In the genomic region with DNA sequence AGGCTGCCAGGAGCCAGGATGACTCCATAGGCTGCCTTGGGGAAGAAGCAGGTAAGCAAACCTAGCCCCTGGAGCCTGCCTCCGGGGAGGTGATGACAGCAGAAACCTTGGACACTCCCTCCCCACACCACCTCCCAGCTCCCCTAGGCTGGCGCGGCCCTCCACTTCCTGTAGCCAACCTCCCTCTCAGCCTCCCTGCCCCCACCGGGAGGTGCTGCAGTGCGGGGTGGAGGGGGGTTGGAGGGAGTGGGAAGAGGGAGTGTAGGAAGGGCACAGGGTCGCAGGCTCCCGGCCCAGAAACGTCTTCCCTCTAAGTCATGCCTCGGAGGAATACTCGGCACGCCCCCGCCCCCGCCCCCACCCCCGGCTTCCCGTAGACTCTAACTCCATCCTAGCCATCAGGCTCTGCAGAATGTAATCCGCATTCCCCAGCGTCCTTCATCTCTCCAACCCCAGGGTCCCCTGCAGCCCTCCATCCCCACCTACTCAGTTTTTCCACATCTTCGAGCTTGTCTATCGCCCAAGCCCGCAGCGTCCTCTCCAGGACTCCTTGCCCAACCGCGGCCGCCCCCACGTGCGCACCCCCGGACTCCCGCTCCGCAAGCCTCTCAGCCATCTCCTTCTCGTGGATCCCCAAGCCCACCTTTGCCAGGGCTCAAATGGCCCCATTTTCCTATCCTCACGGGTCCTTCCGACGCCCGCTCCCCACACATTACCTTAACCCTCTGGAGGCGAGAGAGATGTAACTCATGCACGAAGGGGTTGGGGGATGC, we compare ENCODE assay signal across 1 cellular context.
TF ChIP-seq lines count a peak whose summit lies in the region.

No MANE protein-coding gene starts in this region.

TF ChIP-seq in GM12878, 131 proteins besides CTCF, POLR2A, EP300 and RAD21:
- TF ChIP-seq RFX5 (IDR thresholded peaks at IDR 0.05; ENCODE audit: low read depth, low read length) (no peak), STAT3 (IDR thresholded peaks at IDR 0.05; ENCODE audit: low read depth, low read length) (no peak), RCOR1 (conservative IDR thresholded peaks at IDR 0.05; ENCODE audit: low read depth, low read length) (no peak), RBBP5 (conservative IDR thresholded peaks at IDR 0.05) (no peak), BCL11A (IDR thresholded peaks at IDR 0.05; ENCODE audit: low read depth, low read length) (no peak), NFYA (IDR thresholded peaks at IDR 0.05; ENCODE audit: borderline replicate concordance, low read depth, low read length) (no peak), NR2C1 (IDR thresholded peaks at IDR 0.05) (no peak), RAD51 (IDR thresholded peaks at IDR 0.05) (no peak), POLR2AphosphoS2 (IDR thresholded peaks at IDR 0.05; ENCODE audit: low read depth, low read length) (no peak), MYB (IDR thresholded peaks at IDR 0.05; ENCODE audit: borderline replicate concordance, low read depth, low read length) (no peak), YY1 (IDR thresholded peaks at IDR 0.05; ENCODE audit: low read depth, low read length) (no peak), KDM1A (IDR thresholded peaks at IDR 0.05; ENCODE audit: borderline replicate concordance) (no peak), WRNIP1 (IDR thresholded peaks at IDR 0.05; ENCODE audit: borderline replicate concordance, low read depth, low read length) (no peak), PAX5 (IDR thresholded peaks at IDR 0.05; ENCODE audit: borderline replicate concordance, low read depth, low read length) (no peak), POLR2AphosphoS5 (IDR thresholded peaks at IDR 0.05; ENCODE audit: low read length) (no peak), SPI1 (IDR thresholded peaks at IDR 0.05; ENCODE audit: borderline replicate concordance, insufficient read depth, low read depth, low read length) (peak; percentile 25; the same call in 1 of the 2 replicates), SUZ12 (IDR thresholded peaks at IDR 0.05; ENCODE audit: unreplicated experiment) (no peak), TCF12 (IDR thresholded peaks at IDR 0.05; ENCODE audit: low read depth, low read length) (no peak), GABPA (IDR thresholded peaks at IDR 0.05; ENCODE audit: low read depth) (no peak), SMC3 (IDR thresholded peaks at IDR 0.05; ENCODE audit: borderline replicate concordance, low read length) (no peak), YBX1 (IDR thresholded peaks at IDR 0.05) (no peak), ESRRA (IDR thresholded peaks at IDR 0.05; ENCODE audit: low read length) (no peak), MTA2 (IDR thresholded peaks at IDR 0.05; ENCODE audit: low read depth) (no peak), IKZF2 (IDR thresholded peaks at IDR 0.05) (peak in 1 of 2 experiments; percentile 25; a peak in 1 of 4 replicates), CHD2 (IDR thresholded peaks at IDR 0.05; ENCODE audit: borderline replicate concordance, low read depth, low read length) (peak; percentile 51; the same call in 1 of the 2 replicates), NFXL1 (IDR thresholded peaks at IDR 0.05; ENCODE audit: borderline replicate concordance) (no peak), SREBF1 (IDR thresholded peaks at IDR 0.05; ENCODE audit: low read length) (no peak), MEF2B (IDR thresholded peaks at IDR 0.05; ENCODE audit: partially characterized antibody, poor library complexity, severe bottlenecking) (no peak), EGR1 (IDR thresholded peaks at IDR 0.05; ENCODE audit: borderline replicate concordance in 1 of 2, low read depth in 2 of 2, low read length in 2 of 2) (no peak), MEF2A (IDR thresholded peaks at IDR 0.05; ENCODE audit: insufficient read depth, low read depth, low read length) (no peak), ZNF274 (IDR thresholded peaks at IDR 0.05; ENCODE audit: insufficient read depth, insufficient read length) (no peak), NR2F1 (conservative IDR thresholded peaks at IDR 0.05) (0 out of 2 replicates have a peak, but pooled peaks have one; percentile 6), MYC (IDR thresholded peaks at IDR 0.05; ENCODE audit: insufficient read depth, insufficient read length, insufficient replicate concordance, low read length, severe bottlenecking) (no peak), FOXM1 (IDR thresholded peaks at IDR 0.05; ENCODE audit: low read depth, low read length) (no peak), SUPT20H (IDR thresholded peaks at IDR 0.05; ENCODE audit: borderline replicate concordance, control insufficient read depth, low read depth, low read length) (no peak), DPF2 (IDR thresholded peaks at IDR 0.05) (peak; percentile 40; the same call in 1 of the 2 replicates), RUNX3 (IDR thresholded peaks at IDR 0.05; ENCODE audit: low read length) (no peak; the same call in 1 of the 2 replicates), CREM (IDR thresholded peaks at IDR 0.05; ENCODE audit: low read depth) (no peak), TCF3 (IDR thresholded peaks at IDR 0.05; ENCODE audit: borderline replicate concordance, insufficient read depth, low read depth, low read length) (no peak), BACH1 (IDR thresholded peaks at IDR 0.05; ENCODE audit: borderline replicate concordance) (no peak), EZH2 (IDR thresholded peaks at IDR 0.05; ENCODE audit: borderline replicate concordance, control insufficient read depth, low read depth, low read length) (no peak), IKZF1 (conservative IDR thresholded peaks at IDR 0.05) (0 out of 2 replicates have a peak, but pooled peaks have one; percentile 55)
- TF ChIP-seq, protein P1, sequence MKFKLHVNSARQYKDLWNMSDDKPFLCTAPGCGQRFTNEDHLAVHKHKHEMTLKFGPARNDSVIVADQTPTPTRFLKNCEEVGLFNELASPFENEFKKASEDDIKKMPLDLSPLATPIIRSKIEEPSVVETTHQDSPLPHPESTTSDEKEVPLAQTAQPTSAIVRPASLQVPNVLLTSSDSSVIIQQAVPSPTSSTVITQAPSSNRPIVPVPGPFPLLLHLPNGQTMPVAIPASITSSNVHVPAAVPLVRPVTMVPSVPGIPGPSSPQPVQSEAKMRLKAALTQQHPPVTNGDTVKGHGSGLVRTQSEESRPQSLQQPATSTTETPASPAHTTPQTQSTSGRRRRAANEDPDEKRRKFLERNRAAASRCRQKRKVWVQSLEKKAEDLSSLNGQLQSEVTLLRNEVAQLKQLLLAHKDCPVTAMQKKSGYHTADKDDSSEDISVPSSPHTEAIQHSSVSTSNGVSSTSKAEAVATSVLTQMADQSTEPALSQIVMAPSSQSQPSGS (IDR thresholded peaks at IDR 0.05; ENCODE audit: low read length): no peak
- TF ChIP-seq, protein P2, sequence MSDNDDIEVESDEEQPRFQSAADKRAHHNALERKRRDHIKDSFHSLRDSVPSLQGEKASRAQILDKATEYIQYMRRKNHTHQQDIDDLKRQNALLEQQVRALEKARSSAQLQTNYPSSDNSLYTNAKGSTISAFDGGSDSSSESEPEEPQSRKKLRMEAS (IDR thresholded peaks at IDR 0.05; ENCODE audit: low read depth, low read length): no peak; the same call in 1 of the 2 replicates
- TF ChIP-seq, protein P3, sequence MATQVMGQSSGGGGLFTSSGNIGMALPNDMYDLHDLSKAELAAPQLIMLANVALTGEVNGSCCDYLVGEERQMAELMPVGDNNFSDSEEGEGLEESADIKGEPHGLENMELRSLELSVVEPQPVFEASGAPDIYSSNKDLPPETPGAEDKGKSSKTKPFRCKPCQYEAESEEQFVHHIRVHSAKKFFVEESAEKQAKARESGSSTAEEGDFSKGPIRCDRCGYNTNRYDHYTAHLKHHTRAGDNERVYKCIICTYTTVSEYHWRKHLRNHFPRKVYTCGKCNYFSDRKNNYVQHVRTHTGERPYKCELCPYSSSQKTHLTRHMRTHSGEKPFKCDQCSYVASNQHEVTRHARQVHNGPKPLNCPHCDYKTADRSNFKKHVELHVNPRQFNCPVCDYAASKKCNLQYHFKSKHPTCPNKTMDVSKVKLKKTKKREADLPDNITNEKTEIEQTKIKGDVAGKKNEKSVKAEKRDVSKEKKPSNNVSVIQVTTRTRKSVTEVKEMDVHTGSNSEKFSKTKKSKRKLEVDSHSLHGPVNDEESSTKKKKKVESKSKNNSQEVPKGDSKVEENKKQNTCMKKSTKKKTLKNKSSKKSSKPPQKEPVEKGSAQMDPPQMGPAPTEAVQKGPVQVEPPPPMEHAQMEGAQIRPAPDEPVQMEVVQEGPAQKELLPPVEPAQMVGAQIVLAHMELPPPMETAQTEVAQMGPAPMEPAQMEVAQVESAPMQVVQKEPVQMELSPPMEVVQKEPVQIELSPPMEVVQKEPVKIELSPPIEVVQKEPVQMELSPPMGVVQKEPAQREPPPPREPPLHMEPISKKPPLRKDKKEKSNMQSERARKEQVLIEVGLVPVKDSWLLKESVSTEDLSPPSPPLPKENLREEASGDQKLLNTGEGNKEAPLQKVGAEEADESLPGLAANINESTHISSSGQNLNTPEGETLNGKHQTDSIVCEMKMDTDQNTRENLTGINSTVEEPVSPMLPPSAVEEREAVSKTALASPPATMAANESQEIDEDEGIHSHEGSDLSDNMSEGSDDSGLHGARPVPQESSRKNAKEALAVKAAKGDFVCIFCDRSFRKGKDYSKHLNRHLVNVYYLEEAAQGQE (IDR thresholded peaks at IDR 0.05; ENCODE audit: low read depth, low read length): no peak
- TF ChIP-seq, protein P4, sequence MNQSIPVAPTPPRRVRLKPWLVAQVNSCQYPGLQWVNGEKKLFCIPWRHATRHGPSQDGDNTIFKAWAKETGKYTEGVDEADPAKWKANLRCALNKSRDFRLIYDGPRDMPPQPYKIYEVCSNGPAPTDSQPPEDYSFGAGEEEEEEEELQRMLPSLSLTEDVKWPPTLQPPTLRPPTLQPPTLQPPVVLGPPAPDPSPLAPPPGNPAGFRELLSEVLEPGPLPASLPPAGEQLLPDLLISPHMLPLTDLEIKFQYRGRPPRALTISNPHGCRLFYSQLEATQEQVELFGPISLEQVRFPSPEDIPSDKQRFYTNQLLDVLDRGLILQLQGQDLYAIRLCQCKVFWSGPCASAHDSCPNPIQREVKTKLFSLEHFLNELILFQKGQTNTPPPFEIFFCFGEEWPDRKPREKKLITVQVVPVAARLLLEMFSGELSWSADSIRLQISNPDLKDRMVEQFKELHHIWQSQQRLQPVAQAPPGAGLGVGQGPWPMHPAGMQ (IDR thresholded peaks at IDR 0.05; ENCODE audit: borderline replicate concordance): no peak
- TF ChIP-seq, protein P5, sequence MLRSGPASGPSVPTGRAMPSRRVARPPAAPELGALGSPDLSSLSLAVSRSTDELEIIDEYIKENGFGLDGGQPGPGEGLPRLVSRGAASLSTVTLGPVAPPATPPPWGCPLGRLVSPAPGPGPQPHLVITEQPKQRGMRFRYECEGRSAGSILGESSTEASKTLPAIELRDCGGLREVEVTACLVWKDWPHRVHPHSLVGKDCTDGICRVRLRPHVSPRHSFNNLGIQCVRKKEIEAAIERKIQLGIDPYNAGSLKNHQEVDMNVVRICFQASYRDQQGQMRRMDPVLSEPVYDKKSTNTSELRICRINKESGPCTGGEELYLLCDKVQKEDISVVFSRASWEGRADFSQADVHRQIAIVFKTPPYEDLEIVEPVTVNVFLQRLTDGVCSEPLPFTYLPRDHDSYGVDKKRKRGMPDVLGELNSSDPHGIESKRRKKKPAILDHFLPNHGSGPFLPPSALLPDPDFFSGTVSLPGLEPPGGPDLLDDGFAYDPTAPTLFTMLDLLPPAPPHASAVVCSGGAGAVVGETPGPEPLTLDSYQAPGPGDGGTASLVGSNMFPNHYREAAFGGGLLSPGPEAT (IDR thresholded peaks at IDR 0.05; ENCODE audit: low read depth): no peak
- TF ChIP-seq, protein P6, sequence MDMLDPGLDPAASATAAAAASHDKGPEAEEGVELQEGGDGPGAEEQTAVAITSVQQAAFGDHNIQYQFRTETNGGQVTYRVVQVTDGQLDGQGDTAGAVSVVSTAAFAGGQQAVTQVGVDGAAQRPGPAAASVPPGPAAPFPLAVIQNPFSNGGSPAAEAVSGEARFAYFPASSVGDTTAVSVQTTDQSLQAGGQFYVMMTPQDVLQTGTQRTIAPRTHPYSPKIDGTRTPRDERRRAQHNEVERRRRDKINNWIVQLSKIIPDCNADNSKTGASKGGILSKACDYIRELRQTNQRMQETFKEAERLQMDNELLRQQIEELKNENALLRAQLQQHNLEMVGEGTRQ (IDR thresholded peaks at IDR 0.05; ENCODE audit: borderline replicate concordance, low read depth, low read length): no peak
